8 cellular contexts compared by ENCODE assay signal in the genomic region with DNA sequence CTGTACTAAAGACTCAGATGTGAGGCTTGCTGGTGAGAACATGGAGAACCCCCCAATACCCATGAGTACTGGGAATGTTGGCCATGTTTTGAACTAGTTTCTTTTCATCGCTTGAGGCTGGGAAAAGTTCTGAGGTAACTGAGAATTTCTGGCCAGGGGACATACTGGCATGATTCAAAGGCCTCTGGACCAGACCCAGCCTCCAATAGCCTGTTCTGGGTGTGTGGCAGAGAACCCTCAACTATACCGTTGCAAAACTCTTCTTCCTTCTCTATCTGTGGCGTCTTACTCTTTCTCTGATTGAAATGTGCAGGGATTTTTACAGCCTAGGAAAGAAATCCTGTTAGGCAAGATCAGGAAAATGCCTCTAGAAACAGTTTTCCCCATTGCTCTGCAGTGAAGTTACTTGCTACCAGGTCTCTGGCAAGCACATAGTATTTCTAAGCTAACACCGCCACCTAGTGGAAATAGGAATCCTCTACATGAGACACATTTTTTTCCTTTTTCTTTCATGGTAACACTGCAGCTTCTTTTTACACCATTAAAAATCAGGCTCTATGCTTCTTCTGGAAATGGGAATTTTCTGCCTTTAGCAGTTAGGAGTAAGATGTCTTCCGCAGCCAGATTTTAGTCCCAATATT.
A peak's percentile ranks its signal among the peaks of the same experiment; 100 is the strongest.
DNase-seq lines count a peak whose midpoint lies in the region; ATAC-seq, FAIRE-seq and TF ChIP-seq lines count a peak whose summit lies in the region.

No MANE protein-coding gene starts in this region.

- FAIRE-seq in endometrium (lab: Jason Lieb, UNC): peak; percentile 80

- peak; percentile 28 for DNase-seq in Daoy (ENCODE audit: low read depth)
- peak; percentile 67 for DNase-seq in M059J (ENCODE audit: low read depth)
- peak; percentile 62 for DNase-seq in RPMI7951 (ENCODE audit: low read depth)
- DNase-seq in mesothelial cell of epicardium (ENCODE audit: low spot score in 2 of 2, unreplicated experiment in 2 of 2): no peak
- DNase-seq in T-helper 2 cell treated with Interferon-gamma antibody and Interleukin-4, amounts not matched to agents 5 μg/mL and 100 μg/mL, for 36 hours (ENCODE audit: low spot score): no peak

- peak; percentile 92 for TF ChIP-seq CTCF in mesothelial cell of epicardium (IDR thresholded peaks at IDR 0.05; ENCODE audit: unreplicated experiment)

- peak; percentile 63 for ATAC-seq in GM19468 (IDR thresholded peaks at IDR 0.05; ENCODE audit: extremely low read depth, unreplicated experiment)
- no peak for ATAC-seq in HG03196 (IDR thresholded peaks at IDR 0.05; ENCODE audit: unreplicated experiment)

- H3K4me3 Mint-ChIP-seq in mesothelial cell of epicardium: no peak overlapping the region
- no peak overlapping the region for H3K4me3 Mint-ChIP-seq in T-helper 2 cell treated with Interferon-gamma antibody and Interleukin-4, amounts not matched to agents 5 μg/mL and 100 μg/mL, for 36 hours

- H3K9me3 Mint-ChIP-seq in mesothelial cell of epicardium: peaks cover 15% of the 10 kb centered on the region
- H3K9me3 Mint-ChIP-seq in T-helper 2 cell treated with Interferon-gamma antibody and Interleukin-4, amounts not matched to agents 5 μg/mL and 100 μg/mL, for 36 hours: no peaks in the 10 kb centered on the region

- no peak overlapping the region for H3K27ac Mint-ChIP-seq in mesothelial cell of epicardium
- no peak overlapping the region for H3K27ac Mint-ChIP-seq in T-helper 2 cell treated with Interferon-gamma antibody and Interleukin-4, amounts not matched to agents 5 μg/mL and 100 μg/mL, for 36 hours

- peaks cover 5% of the 10 kb centered on the region for H3K36me3 Mint-ChIP-seq in mesothelial cell of epicardium
- H3K36me3 Mint-ChIP-seq in T-helper 2 cell treated with Interferon-gamma antibody and Interleukin-4, amounts not matched to agents 5 μg/mL and 100 μg/mL, for 36 hours (ENCODE audit: low read depth): no peaks in the 10 kb centered on the region

- H3K27me3 Mint-ChIP-seq in mesothelial cell of epicardium (ENCODE audit: low read depth): no peaks in the 10 kb centered on the region
- H3K27me3 Mint-ChIP-seq in T-helper 2 cell treated with Interferon-gamma antibody and Interleukin-4, amounts not matched to agents 5 μg/mL and 100 μg/mL, for 36 hours (ENCODE audit: low read depth): no peaks in the 10 kb centered on the region

- peaks cover 2% of the 10 kb centered on the region for H3K4me1 Mint-ChIP-seq in mesothelial cell of epicardium
- no peaks in the 10 kb centered on the region for H3K4me1 Mint-ChIP-seq in T-helper 2 cell treated with Interferon-gamma antibody and Interleukin-4, amounts not matched to agents 5 μg/mL and 100 μg/mL, for 36 hours (ENCODE audit: low read depth)

Comparison
In these comparisons a context has a peak if more than half of its experiments do, and no peak if none do; other contexts are left out.
1. DNase-seq: peak in Daoy (single experiment), M059J (single experiment) and RPMI7951 (single experiment); none in mesothelial cell of epicardium (0 of 2) and T-helper 2 cell treated with Interferon-gamma antibody and Interleukin-4, amounts not matched to agents 5 μg/mL and 100 μg/mL, for 36 hours (single experiment).